26 cellular contexts compared by ENCODE assay signal in genomic region chr5:80921026-80921425, GRCh38. TPM values are rescaled to one million over a fixed set of nuclear protein-coding genes. Genes with fewer than 3 reads are reported as not detected.
DNase-seq lines count a peak whose midpoint lies in the region; ATAC-seq, FAIRE-seq and TF ChIP-seq lines count a peak whose summit lies in the region.
"Had no signal": no experiment of that assay in that cellular context is flagged by ENCODE, and none has a peak within 500 bp of the region (broad histone marks: within the 10 kb centered on the region; RNA-seq: fewer than 3 reads in every experiment).

No MANE protein-coding gene starts in this region.

- H3K4me1 Mint-ChIP-seq in Calu3 (ENCODE audit: low read depth, unreplicated experiment) (peaks cover 29% of the 10 kb centered on the region), mesothelial cell of epicardium (peaks cover 46% of the 10 kb centered on the region)
- H3K4me1 Mint-ChIP-seq: natural killer cell had no signal

- H3K79me1 ChIP-seq in H1 (ENCODE audit: low read depth, low read length): no peaks in the 10 kb centered on the region

- H4K91ac ChIP-seq in H1 (replicated peaks; ENCODE audit: insufficient read length, low read length): no peak overlapping the region

- POLR2A ChIA-PET in H1 (lab: Charles Lee; ENCODE audit: partially characterized antibody): interaction anchor here (0.6 kb wide), 1 partner anchor 1388 kb away, joined by 4 read pairs; no protein-coding TSS in a partner anchor

- H3K27ac ChIP-seq in H1 (ENCODE audit: low read depth, low read length) (no peak overlapping the region), upper lobe of right lung (no peak overlapping the region)
- H3K27ac ChIP-seq: BLaER1 treated with 17β-estradiol and CSF1 and Interleukin-3, amounts not matched to agents 10 nM and 100 nM; coronary artery; hepatocyte; left ventricle myocardium inferior; Peyer's patch; skin epidermis had no signal

- FAIRE-seq in H1 (lab: Jason Lieb, UNC): peak; percentile 55
- FAIRE-seq: frontal cortex had no signal

- H3K27me3 Mint-ChIP-seq in Calu3 (ENCODE audit: unreplicated experiment): no peaks in the 10 kb centered on the region
- H3K27me3 Mint-ChIP-seq in mesothelial cell of epicardium (ENCODE audit: low read depth): no peaks in the 10 kb centered on the region
- H3K27me3 Mint-ChIP-seq: activated CD4-positive, alpha-beta memory T cell treated with anti-CD3 and anti-CD28 coated beads for 36 hours; stimulated activated naive CD8-positive, alpha-beta T cell treated with anti-CD3 and anti-CD28 coated beads, Interleukin-15, Interleukin-2, amounts not matched to agents 100 ng/mL and 50 ng/mL, for 24 hours had no signal

- DNase-seq in Calu3 (peak; percentile 35), M059J (ENCODE audit: low read depth) (peak; percentile 26), H1 (ENCODE audit: low read depth in 1 of 2, low spot score in 2 of 2) (peak in 1 of 2 experiments; percentile 45), mesothelial cell of epicardium (ENCODE audit: low spot score in 2 of 2, unreplicated experiment in 2 of 2) (no peak), upper lobe of right lung (no peak), NCI-H446 (lab: John Stamatoyannopoulos, UW) (no peak), glomerular visceral epithelial cell (ENCODE audit: extremely low spot score) (no peak)
- DNase-seq: activated CD4-positive, alpha-beta memory T cell treated with anti-CD3 and anti-CD28 coated beads for 36 hours; activated CD8-positive, alpha-beta memory T cell treated with anti-CD3 and anti-CD28 coated beads, Interleukin-2, amount 50 U/mL, for 48 hours; aorta; COR-L47; DND-41; effector memory CD4-positive, alpha-beta T cell; left ventricle myocardium inferior; natural killer cell; NCI-H1092; NCI-H1930; Peyer's patch had no signal

- H2BK5ac ChIP-seq in H1 (ENCODE audit: low read depth, low read length): no peak overlapping the region

- H3K56ac ChIP-seq in H1 (replicated peaks; ENCODE audit: insufficient read length, low read depth, low read length): no peak overlapping the region

- H3K9ac ChIP-seq in H1 (replicated peaks in 1 of 4; ENCODE audit: extremely low read depth in 1 of 4, low read depth in 3 of 4, low read length in 3 of 4): no peak overlapping the region
- H3K9ac ChIP-seq: BLaER1 treated with 17β-estradiol and CSF1 and Interleukin-3, amounts not matched to agents 10 nM and 100 nM had no signal

- ATAC-seq in upper lobe of right lung: no peak
- ATAC-seq: activated naive CD4-positive, alpha-beta T cell treated with anti-CD3 and anti-CD28 coated beads, Interleukin-2, amount 50 U/mL, for 72 hours; natural killer cell had no signal

- H2BK120ac ChIP-seq in H1 (replicated peaks; ENCODE audit: low read depth, low read length): no peak overlapping the region

- intact Hi-C loops in Calu3 (cut with micrococcal nuclease; ENCODE audit: unreplicated experiment): loop anchor here (2.0 to 10.0 kb wide), 2 partner anchors 68 to 206 kb away; no protein-coding TSS in a partner anchor
- intact Hi-C loops in upper lobe of right lung (cut with DNase I): no loop called here

- TF ChIP-seq CTCF in Calu3 (IDR thresholded peaks at IDR 0.05; ENCODE audit: unreplicated experiment): no peak
- no peak for TF ChIP-seq CTCF in H1 (IDR thresholded peaks at IDR 0.05; ENCODE audit: control extremely low read depth in 1 of 3, insufficient read depth in 1 of 3, low read depth in 1 of 3, low read length in 3 of 3)
- TF ChIP-seq CTCF in mesothelial cell of epicardium (IDR thresholded peaks at IDR 0.05; ENCODE audit: unreplicated experiment): no peak
- no peak for TF ChIP-seq CTCF in upper lobe of right lung (IDR thresholded peaks at IDR 0.05)

- no peak overlapping the region for H3K18ac ChIP-seq in H1 (ENCODE audit: extremely low read depth, low read length)

- TF ChIP-seq POLR2A in H1 (IDR thresholded peaks at IDR 0.05; ENCODE audit: control extremely low read depth in 1 of 2, low read depth in 2 of 2, low read length in 2 of 2): no peak

- no peak for TF ChIP-seq RAD21 in H1 (IDR thresholded peaks at IDR 0.05 in 1 of 2, conservative IDR thresholded peaks at IDR 0.05 in 1 of 2; ENCODE audit: low read depth in 2 of 2, low read length in 2 of 2)

- H3K36me3 Mint-ChIP-seq in Calu3 (ENCODE audit: insufficient read depth, unreplicated experiment) (no peaks in the 10 kb centered on the region), mesothelial cell of epicardium (peaks cover 4% of the 10 kb centered on the region)
- H3K36me3 Mint-ChIP-seq: activated CD4-positive, alpha-beta memory T cell treated with anti-CD3 and anti-CD28 coated beads for 36 hours; activated naive CD4-positive, alpha-beta T cell treated with anti-CD3 and anti-CD28 coated beads, Interleukin-2, amount 50 U/mL, for 72 hours; natural killer cell had no signal

- no peak overlapping the region for H2BK12ac ChIP-seq in H1 (ENCODE audit: low read depth, low read length)

- H3K14ac ChIP-seq in H1 (ENCODE audit: insufficient read length): no peak overlapping the region

- H3K23ac ChIP-seq in H1 (ENCODE audit: insufficient read length): no peak overlapping the region

- CTCF ChIA-PET in Calu3 (lab: Charles Lee) (interaction anchor here (1.5 kb wide), 1 partner anchor 20 kb away, joined by 3 read pairs; no protein-coding TSS in a partner anchor), H1 (lab: Charles Lee; ENCODE audit: partially characterized antibody) (interaction anchor here (0.8 to 1.9 kb wide), 5 partner anchors 8 to 274 kb away, joined by 3 to 4 read pairs (median 3); no protein-coding TSS in a partner anchor)

- no peak overlapping the region for H2BK15ac ChIP-seq in H1 (ENCODE audit: low read length)

- H3K27ac Mint-ChIP-seq in Calu3 (ENCODE audit: unreplicated experiment) (peak overlapping the region; percentile 22), mesothelial cell of epicardium (peak overlapping the region; percentile 96)
- H3K27ac Mint-ChIP-seq: activated CD4-positive, alpha-beta memory T cell treated with anti-CD3 and anti-CD28 coated beads for 36 hours; activated naive CD4-positive, alpha-beta T cell treated with anti-CD3 and anti-CD28 coated beads, Interleukin-2, amount 50 U/mL, for 72 hours; natural killer cell; stimulated activated naive CD8-positive, alpha-beta T cell treated with anti-CD3 and anti-CD28 coated beads, Interleukin-15, Interleukin-2, amounts not matched to agents 100 ng/mL and 50 ng/mL, for 24 hours had no signal

- no peak overlapping the region for H4K8ac ChIP-seq in H1 (ENCODE audit: extremely low read depth, insufficient read depth, low read length)

- no peak overlapping the region for H3K4me2 ChIP-seq in H1 (ENCODE audit: insufficient read depth in 1 of 2, low read depth in 2 of 2, low read length in 2 of 2)
- H3K4me2 ChIP-seq: BLaER1 treated with 17β-estradiol and CSF1 and Interleukin-3, amounts not matched to agents 10 nM and 100 nM; hepatocyte had no signal

- no peak for TF ChIP-seq EP300 in H1 (IDR thresholded peaks at IDR 0.05; ENCODE audit: borderline replicate concordance in 1 of 2, low read depth in 2 of 2, low read length in 2 of 2)

- H3K9me3 Mint-ChIP-seq in Calu3 (ENCODE audit: low read depth, unreplicated experiment) (no peaks in the 10 kb centered on the region), mesothelial cell of epicardium (peaks cover 6% of the 10 kb centered on the region)
- H3K9me3 Mint-ChIP-seq: activated CD4-positive, alpha-beta memory T cell treated with anti-CD3 and anti-CD28 coated beads for 36 hours; activated naive CD4-positive, alpha-beta T cell treated with anti-CD3 and anti-CD28 coated beads, Interleukin-2, amount 50 U/mL, for 72 hours; natural killer cell; stimulated activated naive CD8-positive, alpha-beta T cell treated with anti-CD3 and anti-CD28 coated beads, Interleukin-15, Interleukin-2, amounts not matched to agents 100 ng/mL and 50 ng/mL, for 24 hours had no signal

- H3K36me3 ChIP-seq in H1 (ENCODE audit: control insufficient read depth in 2 of 4, insufficient read depth in 4 of 4, low read length in 3 of 4) (no peaks in the 10 kb centered on the region), upper lobe of right lung (no peaks in the 10 kb centered on the region)
- H3K36me3 ChIP-seq: BLaER1 treated with 17β-estradiol and CSF1 and Interleukin-3, amounts not matched to agents 10 nM and 100 nM; left ventricle myocardium inferior; Peyer's patch; SJSA1 had no signal

- BruUV-seq in Calu3 (replicated peaks; lab: Mats Ljungman, UMichigan): no TSS peak

- H3K9me3 ChIP-seq in H1 (ENCODE audit: insufficient read depth in 2 of 2, low read depth in 1 of 2, low read length in 1 of 2) (no peaks in the 10 kb centered on the region), upper lobe of right lung (no peaks in the 10 kb centered on the region)
- H3K9me3 ChIP-seq: BLaER1 treated with 17β-estradiol and CSF1 and Interleukin-3, amounts not matched to agents 10 nM and 100 nM; left ventricle myocardium inferior; Peyer's patch; SJSA1 had no signal

- H3K4me3 ChIP-seq in H1 (ENCODE audit: extremely low read depth in 1 of 4, insufficient read depth in 2 of 4, low read depth in 3 of 4, low read length in 4 of 4) (no peak overlapping the region), upper lobe of right lung (no peak overlapping the region)
- H3K4me3 ChIP-seq: BLaER1 treated with 17β-estradiol and CSF1 and Interleukin-3, amounts not matched to agents 10 nM and 100 nM; coronary artery; hepatocyte; left ventricle myocardium inferior; Peyer's patch; SJSA1; skin epidermis had no signal

- no peak overlapping the region for H2AK5ac ChIP-seq in H1 (ENCODE audit: low read depth, low read length)

- H2AFZ ChIP-seq in H1 (ENCODE audit: low read length): no peak overlapping the region
- H2AFZ ChIP-seq: hepatocyte had no signal

- no peak overlapping the region for H2BK20ac ChIP-seq in H1 (ENCODE audit: low read length)

- H3K4ac ChIP-seq in H1 (replicated peaks; ENCODE audit: insufficient read length, low read depth, low read length): no peak overlapping the region

- H3K23me2 ChIP-seq in H1 (ENCODE audit: low read depth, low read length): no peaks in the 10 kb centered on the region

- no peaks in the 10 kb centered on the region for H4K20me1 ChIP-seq in H1 (replicated peaks in 1 of 2; ENCODE audit: control insufficient read depth in 1 of 2, insufficient read depth in 2 of 2, low read length in 2 of 2)
- H4K20me1 ChIP-seq: BLaER1 treated with 17β-estradiol and CSF1 and Interleukin-3, amounts not matched to agents 10 nM and 100 nM had no signal

- H3K79me2 ChIP-seq in H1 (ENCODE audit: control insufficient read depth in 1 of 2, insufficient read depth in 2 of 2, low read length in 2 of 2): no peaks in the 10 kb centered on the region
- H3K79me2 ChIP-seq: hepatocyte had no signal

- H3K27me3 ChIP-seq in H1 (replicated peaks in 1 of 4; ENCODE audit: control insufficient read depth in 3 of 4, extremely low read depth in 1 of 4, insufficient read depth in 3 of 4, low read length in 3 of 4): no peaks in the 10 kb centered on the region
- no peaks in the 10 kb centered on the region for H3K27me3 ChIP-seq in upper lobe of right lung
- H3K27me3 ChIP-seq: BLaER1 treated with 17β-estradiol and CSF1 and Interleukin-3, amounts not matched to agents 10 nM and 100 nM; hepatocyte; Peyer's patch; SJSA1 had no signal

- no peak overlapping the region for H4K5ac ChIP-seq in H1 (ENCODE audit: insufficient read length, low read depth, low read length)

- H3K4me3 Mint-ChIP-seq in Calu3 (ENCODE audit: low read depth, unreplicated experiment): no peak overlapping the region
- no peak overlapping the region for H3K4me3 Mint-ChIP-seq in mesothelial cell of epicardium
- H3K4me3 Mint-ChIP-seq: activated CD4-positive, alpha-beta memory T cell treated with anti-CD3 and anti-CD28 coated beads for 36 hours; natural killer cell; stimulated activated naive CD8-positive, alpha-beta T cell treated with anti-CD3 and anti-CD28 coated beads, Interleukin-15, Interleukin-2, amounts not matched to agents 100 ng/mL and 50 ng/mL, for 24 hours had no signal

- H3K4me1 ChIP-seq in H1 (replicated peaks in 1 of 4; ENCODE audit: control insufficient read depth in 3 of 4, insufficient read depth in 4 of 4, low read length in 3 of 4) (no peaks in the 10 kb centered on the region), upper lobe of right lung (no peaks in the 10 kb centered on the region)
- H3K4me1 ChIP-seq: BLaER1 treated with 17β-estradiol and CSF1 and Interleukin-3, amounts not matched to agents 10 nM and 100 nM; left ventricle myocardium inferior; Peyer's patch had no signal

RNA-seq across cellular contexts. Expression of gene RASGRF2, which starts 39.1 kb away (rescaled TPM):
- total RNA-seq in Calu3 (2022) (26.3 and 27.7 TPM in 2 replicates), mesothelial cell of epicardium (4.5 to 5.7 TPM (median 5.5 TPM) in 3 replicates), upper lobe of right lung (5.4 TPM)
- 1.8 and 2.3 TPM in 2 replicates for total RNA-seq in M059J (2014; rRNA removed; shearing (Covaris generic))
- total RNA-seq in H1 (2021; fragmentation: NEBNext Ultra II Directional; extraction: Animal tissue kit (Norgen Biotek cat#: 25700)): 27.7 and 29.5 TPM in 2 replicates
- polyA plus RNA-seq in H1 (2011; rRNA removed): 2.6 and 4.1 TPM in 2 replicates
- 4.4 TPM for polyA plus RNA-seq in H1 (2011; cell fraction: cytosol; rRNA removed)
- polyA plus RNA-seq in H1 (2011; cell fraction: nucleus; rRNA removed): 7.7 TPM
- 3.4 to 5.4 TPM (median 4.5 TPM) in 4 replicates for polyA plus RNA-seq in H1 (2012, experiment 1 of 2)
- 1.3 TPM for polyA plus RNA-seq in H1 (2012, experiment 2 of 2)
- polyA plus RNA-seq in H1 (2013, experiment 1 of 2): 13.9 TPM
- 14.2 TPM for polyA plus RNA-seq in H1 (2013, experiment 2 of 2)
- polyA minus RNA-seq in H1 (2011; rRNA and poly(A)+ RNA removed): 11.6 and 15.4 TPM in 2 replicates
- polyA minus RNA-seq in H1 (2011; cell fraction: cytosol; rRNA and poly(A)+ RNA removed): 7.6 TPM
- 22.3 TPM for polyA minus RNA-seq in H1 (2011; cell fraction: nucleus; rRNA and poly(A)+ RNA removed)

Comparison
In these comparisons a context has a peak if more than half of its experiments do, and no peak if none do; other contexts are left out.
1. DNase-seq: peak in Calu3 (single experiment) and M059J (single experiment); none in mesothelial cell of epicardium (0 of 2), upper lobe of right lung (single experiment), NCI-H446 (0 of 2) and glomerular visceral epithelial cell (single experiment).